In the genomic region with DNA sequence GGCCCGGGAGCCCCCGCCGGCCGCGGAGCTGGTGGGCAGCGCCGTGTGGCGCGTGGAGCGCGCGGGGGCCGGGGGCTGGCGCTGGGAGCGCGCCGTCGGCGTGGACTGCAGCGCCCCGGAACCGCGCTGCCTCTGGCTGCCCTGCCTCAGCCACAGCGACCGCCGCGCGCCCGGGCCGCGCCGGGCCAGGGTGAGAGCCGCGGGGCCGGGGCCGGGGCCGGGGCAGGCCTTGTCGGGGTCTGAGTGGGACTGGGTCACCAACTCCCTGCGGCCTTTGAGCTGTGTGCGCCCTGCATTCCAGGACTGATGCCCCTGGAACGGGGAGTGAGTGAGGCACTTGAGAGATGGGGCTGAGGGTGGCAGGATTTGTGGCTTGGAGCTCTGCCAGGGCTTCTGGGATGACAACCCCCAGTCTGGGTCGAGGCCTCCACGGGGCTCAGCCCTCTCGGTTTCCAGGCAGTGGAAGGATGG, we compare ENCODE assay signal across 8 cellular contexts. TPM values are rescaled to one million over a fixed set of nuclear protein-coding genes. Genes with fewer than 3 reads are reported as not detected.
A peak's percentile ranks its signal among the peaks of the same experiment; 100 is the strongest.
DNase-seq lines count a peak whose midpoint lies in the region; ATAC-seq, FAIRE-seq and TF ChIP-seq lines count a peak whose summit lies in the region.

No MANE protein-coding gene starts in this region.

- peaks cover 6 to 18% (median 15%) of the 10 kb centered on the region in 7 donors for H3K4me1 Mint-ChIP-seq in naive thymus-derived CD4-positive, alpha-beta T cell

- no peak overlapping the region for H3K27ac Mint-ChIP-seq in naive thymus-derived CD4-positive, alpha-beta T cell

- H3K9me3 Mint-ChIP-seq in naive thymus-derived CD4-positive, alpha-beta T cell = peaks cover 0 to 5% (median 0%) of the 10 kb centered on the region in 11 donors

- no peak for FAIRE-seq in urothelium cell line (lab: Jason Lieb, UNC)

- peak overlapping the region in 2 of 10 donors; percentile 36 to 54 for H3K4me3 Mint-ChIP-seq in naive thymus-derived CD4-positive, alpha-beta T cell

- H3K4me3 ChIP-seq in cardiac muscle cell = no peak overlapping the region
- peak overlapping the region; percentile 68 for H3K4me3 ChIP-seq in brain microvascular endothelial cell (ENCODE audit: low read depth, low read length)
- H3K4me3 ChIP-seq in kidney epithelial cell (ENCODE audit: low read depth, low read length) = peak overlapping the region; percentile 50
- H3K4me3 ChIP-seq in naive thymus-derived CD4-positive, alpha-beta T cell (ENCODE audit: low read length) = no peak overlapping the region

- peaks cover 38% of the 10 kb centered on the region for H3K4me1 ChIP-seq in cardiac muscle cell (ENCODE audit: low read depth)
- H3K4me1 ChIP-seq in naive thymus-derived CD4-positive, alpha-beta T cell (ENCODE audit: control insufficient read depth in 2 of 2, insufficient read depth in 2 of 2, low read length in 2 of 2) = no peaks in the 10 kb centered on the region

- H3K27me3 ChIP-seq in cardiac muscle cell (peaks cover 7% of the 10 kb centered on the region), brain microvascular endothelial cell (replicated peaks) (no peaks in the 10 kb centered on the region), kidney epithelial cell (ENCODE audit: control insufficient read depth, insufficient read depth, low read length) (no peaks in the 10 kb centered on the region)
- peaks cover 0 to 3% of the 10 kb centered on the region in 2 donors for H3K27me3 ChIP-seq in naive thymus-derived CD4-positive, alpha-beta T cell (ENCODE audit: control insufficient read depth in 2 of 2, insufficient read depth in 2 of 2, low read length in 2 of 2)

- in situ Hi-C loops in brain microvascular endothelial cell (cut with HindIII; ENCODE audit: low pct_ligation_motif_present, low sequenced_read_pairs) = no loop called here

- intact Hi-C loops in cardiac septum (cut with DNase I) = loop anchor here (1.0 to 5.0 kb wide), 2 partner anchors 10 to 293 kb away; a partner anchor contains a TSS
- intact Hi-C loops in naive thymus-derived CD4-positive, alpha-beta T cell (cut with micrococcal nuclease) = no loop called here

- H3K9me3 ChIP-seq in cardiac muscle cell (ENCODE audit: low read depth) = no peaks in the 10 kb centered on the region
- no peaks in the 10 kb centered on the region for H3K9me3 ChIP-seq in naive thymus-derived CD4-positive, alpha-beta T cell (ENCODE audit: control insufficient read depth in 2 of 3, low read length in 3 of 3)

- peaks cover 34 to 51% (median 45%) of the 10 kb centered on the region in 5 donors for H3K27me3 Mint-ChIP-seq in naive thymus-derived CD4-positive, alpha-beta T cell

- no peak for TF ChIP-seq CTCF in cardiac muscle cell (IDR thresholded peaks at IDR 0.05; ENCODE audit: low read depth, low read length)
- TF ChIP-seq CTCF in brain microvascular endothelial cell (IDR thresholded peaks at IDR 0.05; ENCODE audit: low read depth, low read length, missing control alignments) = no peak
- TF ChIP-seq CTCF in kidney epithelial cell (IDR thresholded peaks at IDR 0.05; ENCODE audit: insufficient read depth, low read length, poor library complexity, severe bottlenecking) = no peak

- H3K36me3 ChIP-seq in cardiac muscle cell (no peaks in the 10 kb centered on the region), brain microvascular endothelial cell (replicated peaks) (peaks cover 12% of the 10 kb centered on the region), kidney epithelial cell (ENCODE audit: control insufficient read depth, insufficient read depth, low read length) (no peaks in the 10 kb centered on the region)
- no peaks in the 10 kb centered on the region for H3K36me3 ChIP-seq in naive thymus-derived CD4-positive, alpha-beta T cell (ENCODE audit: control insufficient read depth in 2 of 3, insufficient read depth in 3 of 3, low read length in 3 of 3)

- peaks cover 0 to 9% (median 0%) of the 10 kb centered on the region in 5 donors for H3K36me3 Mint-ChIP-seq in naive thymus-derived CD4-positive, alpha-beta T cell

- peak overlapping the region; percentile 61 for H3K27ac ChIP-seq in cardiac muscle cell
- peak overlapping the region; percentile 65 for H3K27ac ChIP-seq in brain microvascular endothelial cell
- no peak overlapping the region for H3K27ac ChIP-seq in naive thymus-derived CD4-positive, alpha-beta T cell (ENCODE audit: low read depth, low read length)

- peak in 1 of 2 donors; percentile 65 for DNase-seq in cardiac muscle cell (ENCODE audit: low read depth in 1 of 2, low spot score in 1 of 2)
- DNase-seq in cardiac septum (ENCODE audit: low spot score) = no peak
- no peak for DNase-seq in brain microvascular endothelial cell
- no peak for DNase-seq in kidney epithelial cell (ENCODE audit: low read depth)
- peak; percentile 68 for DNase-seq in urothelium cell line (ENCODE audit: low spot score)
- DNase-seq in naive thymus-derived CD4-positive, alpha-beta T cell = no peak
- DNase-seq in LoVo (ENCODE audit: low spot score) = no peak
- DNase-seq in NOMO-1 (lab: John Stamatoyannopoulos, UW; ENCODE audit: unreplicated experiment in 2 of 2) = no peak

- POLR2A ChIA-PET in naive thymus-derived CD4-positive, alpha-beta T cell (lab: Charles Lee) = no interaction called here

- no peak for ATAC-seq in naive thymus-derived CD4-positive, alpha-beta T cell

- CTCF ChIA-PET in naive thymus-derived CD4-positive, alpha-beta T cell (lab: Charles Lee) = no interaction called here

RNA-seq across cellular contexts. Expression of a gene that starts 25.7 kb away (rescaled TPM):
- 9.0 and 13.2 TPM in 2 replicates for total RNA-seq in cardiac muscle cell
- polyA plus RNA-seq in cardiac muscle cell = 6.8 and 7.6 TPM in 2 replicates
- total RNA-seq in cardiac septum = 96.8 TPM
- 52.8 and 65.6 TPM in 2 replicates for total RNA-seq in kidney epithelial cell
- total RNA-seq in naive thymus-derived CD4-positive, alpha-beta T cell = 1 to 10 TPM in 1 of 5 experiments, under 1 TPM in 2, not detected in 2; 0.24 to 1.3 (median 0.34) TPM
- polyA plus RNA-seq in naive thymus-derived CD4-positive, alpha-beta T cell = not detected

Comparison
In these comparisons a context has a peak if more than half of its experiments do, and no peak if none do; other contexts are left out.
1. H3K4me3 ChIP-seq: peak in brain microvascular endothelial cell (single experiment) and kidney epithelial cell (single experiment); none in cardiac muscle cell (single experiment) and naive thymus-derived CD4-positive, alpha-beta T cell (single experiment).